15 cellular contexts compared by ENCODE assay signal in genomic region chr5:172802585-172803176, GRCh38. TPM values are rescaled to one million over a fixed set of nuclear protein-coding genes. Genes with fewer than 3 reads are reported as not detected.
A peak's percentile ranks its signal among the peaks of the same experiment; 100 is the strongest.
DNase-seq lines count a peak whose midpoint lies in the region; ATAC-seq and TF ChIP-seq lines count a peak whose summit lies in the region.
"Had no signal": no experiment of that assay in that cellular context is flagged by ENCODE, and none has a peak within 500 bp of the region (broad histone marks: within the 10 kb centered on the region; RNA-seq: fewer than 3 reads in every experiment).

No MANE protein-coding gene starts in this region.

- H2AFZ ChIP-seq in PC-9 (no peak overlapping the region), mesenchymal stem cell (ENCODE audit: low read depth, low read length) (no peak overlapping the region)

- H2BK12ac ChIP-seq in mesenchymal stem cell (ENCODE audit: low read length in 2 of 2): peak overlapping the region in 1 of 2 experiments; percentile 45

- H3K9me3 Mint-ChIP-seq in activated naive CD4-positive, alpha-beta T cell treated with anti-CD3 and anti-CD28 coated beads, Interleukin-2, amount 10 ng/mL, durations not matched to agents 7 days and 5 days: no peaks in the 10 kb centered on the region
- H3K9me3 Mint-ChIP-seq: endodermal cell had no signal

- H4K91ac ChIP-seq in mesenchymal stem cell (ENCODE audit: low read length): no peak overlapping the region

- H3K4me2 ChIP-seq in PC-9: 0 out of 2 replicates have a peak overlapping the region, but pooled peaks have one; percentile 62
- H3K4me2 ChIP-seq in mesenchymal stem cell (ENCODE audit: low read length, poor library complexity, severe bottlenecking): no peak overlapping the region

- H2BK15ac ChIP-seq in mesenchymal stem cell (ENCODE audit: low read depth, poor library complexity, severe bottlenecking): no peak overlapping the region

- H3K4me1 ChIP-seq in PC-9 (replicated peaks; ENCODE audit: insufficient read depth) (peaks cover 60% of the 10 kb centered on the region), mesenchymal stem cell (ENCODE audit: control insufficient read depth, insufficient read depth, low read depth, low read length) (peaks cover 21% of the 10 kb centered on the region), gastroesophageal sphincter (peaks cover 0 to 20% (median 4%) of the 10 kb centered on the region in 3 donors)

- CTCF ChIA-PET in PC-9 (lab: Charles Lee): interaction anchor here (0.5 kb wide), 1 partner anchor 41 kb away, joined by 8 read pairs; no protein-coding TSS in a partner anchor
- CTCF ChIA-PET in activated naive CD4-positive, alpha-beta T cell treated with anti-CD3 and anti-CD28 coated beads, Interleukin-2, amount 10 ng/mL, durations not matched to agents 7 days and 5 days (lab: Charles Lee): interaction anchor here (0.5 to 1.7 kb wide), 3 partner anchors 11 to 181 kb away, joined by 3 read pairs; partner anchors contain the start of gene ATP6V0E1

- no peak overlapping the region for H3K4ac ChIP-seq in mesenchymal stem cell (ENCODE audit: low read depth in 1 of 2, low read length in 2 of 2)

- no peaks in the 10 kb centered on the region for H3K36me3 Mint-ChIP-seq in activated naive CD4-positive, alpha-beta T cell treated with anti-CD3 and anti-CD28 coated beads, Interleukin-2, amount 10 ng/mL, durations not matched to agents 7 days and 5 days
- H3K36me3 Mint-ChIP-seq: naive B cell had no signal

- peak overlapping the region; percentile 14 for H3K9ac ChIP-seq in mesenchymal stem cell (ENCODE audit: low read length)

- H3K27me3 ChIP-seq in PC-9 (ENCODE audit: insufficient read depth, low read depth) (no peaks in the 10 kb centered on the region), mesenchymal stem cell (ENCODE audit: control insufficient read depth in 1 of 2, insufficient read depth in 1 of 2, low read length in 2 of 2) (no peaks in the 10 kb centered on the region), gastroesophageal sphincter (no peaks in the 10 kb centered on the region)
- H3K27me3 ChIP-seq: testis had no signal

- H3K4me1 Mint-ChIP-seq in activated naive CD4-positive, alpha-beta T cell treated with anti-CD3 and anti-CD28 coated beads, Interleukin-2, amount 10 ng/mL, durations not matched to agents 7 days and 5 days: peaks cover 15% of the 10 kb centered on the region

- H3K79me2 ChIP-seq in PC-9 (ENCODE audit: low read depth): no peaks in the 10 kb centered on the region

- no peak overlapping the region for H2AK5ac ChIP-seq in mesenchymal stem cell (ENCODE audit: low read length, severe bottlenecking)

- H3K14ac ChIP-seq in mesenchymal stem cell (ENCODE audit: low read length in 2 of 2): no peak overlapping the region

- no peak overlapping the region for H3K4me3 Mint-ChIP-seq in activated naive CD4-positive, alpha-beta T cell treated with anti-CD3 and anti-CD28 coated beads, Interleukin-2, amount 10 ng/mL, durations not matched to agents 7 days and 5 days
- H3K4me3 Mint-ChIP-seq: endodermal cell, naive B cell had no signal

- no peak overlapping the region for H3K27ac Mint-ChIP-seq in activated naive CD4-positive, alpha-beta T cell treated with anti-CD3 and anti-CD28 coated beads, Interleukin-2, amount 10 ng/mL, durations not matched to agents 7 days and 5 days
- H3K27ac Mint-ChIP-seq: endodermal cell had no signal

- no peaks in the 10 kb centered on the region for H3K9me2 ChIP-seq in PC-9 (ENCODE audit: insufficient read depth)

- no peaks in the 10 kb centered on the region for H3K79me1 ChIP-seq in mesenchymal stem cell (replicated peaks; ENCODE audit: low read length, poor library complexity, severe bottlenecking)

- no peak overlapping the region for H2BK5ac ChIP-seq in mesenchymal stem cell (ENCODE audit: low read depth, low read length, poor library complexity, severe bottlenecking)

- H3K36me3 ChIP-seq in PC-9 (ENCODE audit: low read depth) (no peaks in the 10 kb centered on the region), mesenchymal stem cell (ENCODE audit: control insufficient read depth in 1 of 2, insufficient read depth in 2 of 2, low read depth in 1 of 2, low read length in 2 of 2) (no peaks in the 10 kb centered on the region), gastroesophageal sphincter (no peaks in the 10 kb centered on the region)

- no peak overlapping the region for H3K18ac ChIP-seq in mesenchymal stem cell (ENCODE audit: low read depth in 1 of 2, low read length in 2 of 2)

- ATAC-seq in GM19328 (IDR thresholded peaks at IDR 0.05; ENCODE audit: unreplicated experiment) (no peak), GM21381 (IDR thresholded peaks at IDR 0.05; ENCODE audit: unreplicated experiment) (no peak), gastroesophageal sphincter (no peak)
- ATAC-seq: GM12878 had no signal

- H3K4me3 ChIP-seq in PC-9 (no peak overlapping the region), cardiac fibroblast (replicated peaks in 1 of 2; ENCODE audit: low read depth in 2 of 2, low read length in 2 of 2) (no peak overlapping the region), mesenchymal stem cell (ENCODE audit: insufficient read depth in 1 of 2, low read depth in 1 of 2, low read length in 2 of 2) (no peak overlapping the region), gastroesophageal sphincter (no peak overlapping the region)
- H3K4me3 ChIP-seq: GM12878, testis had no signal

- TF ChIP-seq CTCF in PC-9 (conservative IDR thresholded peaks at IDR 0.05) (no peak), cardiac fibroblast (IDR thresholded peaks at IDR 0.05; ENCODE audit: low read depth, low read length) (no peak), gastroesophageal sphincter (IDR thresholded peaks at IDR 0.05) (no peak)

- TF ChIP-seq EP300 in gastroesophageal sphincter (IDR thresholded peaks at IDR 0.05): no peak

- no peaks in the 10 kb centered on the region for H4K20me1 ChIP-seq in PC-9 (ENCODE audit: insufficient read depth)

- no peak overlapping the region for H4K8ac ChIP-seq in mesenchymal stem cell (ENCODE audit: low read length)

- peaks cover 3% of the 10 kb centered on the region for H3K27me3 Mint-ChIP-seq in activated naive CD4-positive, alpha-beta T cell treated with anti-CD3 and anti-CD28 coated beads, Interleukin-2, amount 10 ng/mL, durations not matched to agents 7 days and 5 days
- H3K27me3 Mint-ChIP-seq: naive B cell had no signal

- H3F3A ChIP-seq in PC-9 (ENCODE audit: insufficient read depth, low read depth): peaks cover 44% of the 10 kb centered on the region

- no peak for TF ChIP-seq POLR2A in gastroesophageal sphincter (IDR thresholded peaks at IDR 0.05)

- H2BK120ac ChIP-seq in mesenchymal stem cell (ENCODE audit: low read depth, low read length): no peak overlapping the region

- DNase-seq in EH (ENCODE audit: low read depth) (peak; percentile 85), PC-9 (no peak), cardiac fibroblast (ENCODE audit: low read depth in 2 of 2) (peak; percentile 69 to 75), mesenchymal stem cell (peak; percentile 78)
- DNase-seq in activated naive CD4-positive, alpha-beta T cell treated with anti-CD3 and anti-CD28 coated beads, Interleukin-2, amount 10 ng/mL, durations not matched to agents 7 days and 5 days: no peak
- DNase-seq: C1 segment of cervical spinal cord, endodermal cell, naive B cell, NCI-H2171 treated with DMSO at 0.1 percent for 48 hours, testis had no signal

- POLR2A ChIA-PET in PC-9 (lab: Charles Lee; ENCODE audit: unreplicated experiment): no interaction called here

- WGBS in mesenchymal stem cell: 38% methylated on average over 1 of the region's 2 CpGs
- 58 to 67% methylated on average over 1 to 2 of the region's 2 CpGs for WGBS in gastroesophageal sphincter (ENCODE audit: low coverage in 1 of 2), 2 donors

- intact Hi-C loops in PC-9 (cut with micrococcal nuclease; ENCODE audit: unreplicated experiment): no loop called here

- no peaks in the 10 kb centered on the region for H3K9me3 ChIP-seq in PC-9 (ENCODE audit: insufficient read depth, low read depth)
- no peaks in the 10 kb centered on the region for H3K9me3 ChIP-seq in mesenchymal stem cell (ENCODE audit: control insufficient read depth, low read length)
- H3K9me3 ChIP-seq in gastroesophageal sphincter: no peaks in the 10 kb centered on the region
- H3K9me3 ChIP-seq: testis had no signal

- no peak overlapping the region for H3K23ac ChIP-seq in mesenchymal stem cell (ENCODE audit: low read length in 2 of 2)

- no TSS peak for BruUV-seq in PC-9 (replicated peaks; lab: Mats Ljungman, UMichigan)

- peak overlapping the region; percentile 97 for H3K27ac ChIP-seq in PC-9
- H3K27ac ChIP-seq in mesenchymal stem cell (ENCODE audit: low read length, poor library complexity, severe bottlenecking): no peak overlapping the region
- no peak overlapping the region for H3K27ac ChIP-seq in gastroesophageal sphincter
- H3K27ac ChIP-seq: testis, VCaP had no signal

RNA-seq across cellular contexts. Expression of gene ERGIC1, which starts 31.4 kb away (rescaled TPM):
- total RNA-seq in PC-9 (2021) (106 and 159 TPM in 2 replicates), gastroesophageal sphincter (100 to 1,000 TPM; 116 to 172 (median 144) TPM)
- polyA plus RNA-seq in mesenchymal stem cell (2013, experiment 1 of 2): 143 TPM
- polyA plus RNA-seq in mesenchymal stem cell (2013, experiment 2 of 2): 140 TPM

RNA-seq across cellular contexts. Expression of gene DUSP1, which starts 31.7 kb away (rescaled TPM):
- total RNA-seq in PC-9 (2021) (10.3 and 18.4 TPM in 2 replicates), gastroesophageal sphincter (100 to 1,000 TPM; 488 to 965 (median 649) TPM)
- polyA plus RNA-seq in mesenchymal stem cell (2013, experiment 1 of 2): 214 TPM
- 205 TPM for polyA plus RNA-seq in mesenchymal stem cell (2013, experiment 2 of 2)

Comparison
In these comparisons a context has a peak if more than half of its experiments do, and no peak if none do; other contexts are left out.
1. DNase-seq: peak in EH (single experiment), cardiac fibroblast (2 of 2) and mesenchymal stem cell (single experiment); none in PC-9 (0 of 2) and activated naive CD4-positive, alpha-beta T cell treated with anti-CD3 and anti-CD28 coated beads, Interleukin-2, amount 10 ng/mL, durations not matched to agents 7 days and 5 days (single experiment).
2. RNA of gene DUSP1, which starts 31.7 kb away (total RNA-seq): 488 to 965 TPM in gastroesophageal sphincter; 10.3 to 18.4 TPM in PC-9; every median in the first group is over 10 times any median in the second.